Comparison of ENCODE assay signal across 14 cellular contexts in the genomic region with DNA sequence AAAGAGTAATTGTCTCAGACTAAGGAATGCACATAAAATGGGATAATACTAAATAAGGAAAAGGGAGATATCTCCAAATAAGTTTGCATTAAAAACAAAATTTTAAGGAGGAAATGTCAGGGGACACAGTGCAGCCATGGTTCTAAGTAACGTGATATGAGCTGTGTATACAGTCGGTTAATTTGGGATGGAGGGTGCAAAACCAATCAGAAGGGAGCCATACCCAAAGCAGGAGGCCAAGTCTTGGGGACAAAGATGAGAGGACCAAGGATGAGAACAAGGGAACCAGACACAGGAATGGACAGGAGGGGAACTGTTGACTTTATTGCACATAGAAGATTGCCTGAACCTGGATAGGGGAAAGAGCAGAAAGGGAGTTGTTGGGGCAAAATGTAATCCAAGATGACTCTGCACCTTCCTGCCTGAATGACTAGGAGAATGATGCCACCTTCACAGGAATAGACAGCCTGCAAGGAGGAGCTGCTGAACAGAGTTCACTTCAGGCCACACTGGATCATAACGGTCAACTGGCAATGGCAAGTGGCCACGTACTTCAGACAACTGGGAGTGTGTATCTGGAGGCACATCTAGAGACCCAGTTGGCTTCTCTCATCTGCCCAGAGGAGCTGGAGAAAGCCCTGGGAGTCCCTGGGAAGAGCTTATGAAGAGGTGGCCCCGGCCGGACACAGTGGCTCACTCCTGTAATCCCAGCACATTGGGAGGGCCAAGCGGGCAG.
"Had no signal": no experiment of that assay in that cellular context is flagged by ENCODE, and none has a peak within 500 bp of the region (broad histone marks: within the 10 kb centered on the region; RNA-seq: fewer than 3 reads in every experiment).

No MANE protein-coding gene starts in this region.

- H3K27me3 ChIP-seq: cardiac muscle cell, esophagus squamous epithelium, ovary, testis had no signal

- H3K27me3 Mint-ChIP-seq: memory B cell; stimulated activated naive CD8-positive, alpha-beta T cell treated with anti-CD3 and anti-CD28 coated beads, Interleukin-15, amount 100 ng/mL, for 72 hours had no signal

- H3K27ac ChIP-seq: cardiac muscle cell, esophagus squamous epithelium, ovary, testis had no signal

- ATAC-seq: left colon; stimulated activated naive CD8-positive, alpha-beta T cell treated with anti-CD3 and anti-CD28 coated beads, Interleukin-15, amount 100 ng/mL, for 72 hours; WTC11 had no signal

- H3K9me3 ChIP-seq: esophagus squamous epithelium, ovary, testis had no signal

- H3K9me3 Mint-ChIP-seq: memory B cell; stimulated activated naive CD8-positive, alpha-beta T cell treated with anti-CD3 and anti-CD28 coated beads, Interleukin-15, amount 100 ng/mL, for 72 hours; WTC11 had no signal

- FAIRE-seq: colon had no signal

- H3K36me3 ChIP-seq: cardiac muscle cell, esophagus squamous epithelium, ovary had no signal

- H3K4me3 ChIP-seq: cardiac muscle cell, esophagus squamous epithelium, ovary, testis had no signal

- H3K27ac Mint-ChIP-seq: memory B cell; stimulated activated naive CD8-positive, alpha-beta T cell treated with anti-CD3 and anti-CD28 coated beads, Interleukin-15, amount 100 ng/mL, for 72 hours; WTC11 had no signal

- H3K4me3 Mint-ChIP-seq: memory B cell; stimulated activated naive CD8-positive, alpha-beta T cell treated with anti-CD3 and anti-CD28 coated beads, Interleukin-15, amount 100 ng/mL, for 72 hours; WTC11 had no signal

- H3K4me1 ChIP-seq: esophagus squamous epithelium, testis had no signal

- H3K4me1 Mint-ChIP-seq: WTC11 had no signal

- H3K36me3 Mint-ChIP-seq: memory B cell, WTC11 had no signal

- DNase-seq: activated CD4-positive, alpha-beta T cell treated with anti-CD3 and anti-CD28 coated beads, Interleukin-2, amount 50 U/mL, for 4 hours; activated gamma-delta T cell; esophagus squamous epithelium; foreskin fibroblast; left colon; ovary; stimulated activated CD4-positive, alpha-beta T cell treated with anti-CD3 and anti-CD28 coated beads, Interleukin-4, amount 100 ng/mL, for 4 hours; stimulated activated naive CD8-positive, alpha-beta T cell treated with anti-CD3 and anti-CD28 coated beads, Interleukin-15, amount 100 ng/mL, for 72 hours; T-helper 1 cell; testis had no signal
